In the genomic region with DNA sequence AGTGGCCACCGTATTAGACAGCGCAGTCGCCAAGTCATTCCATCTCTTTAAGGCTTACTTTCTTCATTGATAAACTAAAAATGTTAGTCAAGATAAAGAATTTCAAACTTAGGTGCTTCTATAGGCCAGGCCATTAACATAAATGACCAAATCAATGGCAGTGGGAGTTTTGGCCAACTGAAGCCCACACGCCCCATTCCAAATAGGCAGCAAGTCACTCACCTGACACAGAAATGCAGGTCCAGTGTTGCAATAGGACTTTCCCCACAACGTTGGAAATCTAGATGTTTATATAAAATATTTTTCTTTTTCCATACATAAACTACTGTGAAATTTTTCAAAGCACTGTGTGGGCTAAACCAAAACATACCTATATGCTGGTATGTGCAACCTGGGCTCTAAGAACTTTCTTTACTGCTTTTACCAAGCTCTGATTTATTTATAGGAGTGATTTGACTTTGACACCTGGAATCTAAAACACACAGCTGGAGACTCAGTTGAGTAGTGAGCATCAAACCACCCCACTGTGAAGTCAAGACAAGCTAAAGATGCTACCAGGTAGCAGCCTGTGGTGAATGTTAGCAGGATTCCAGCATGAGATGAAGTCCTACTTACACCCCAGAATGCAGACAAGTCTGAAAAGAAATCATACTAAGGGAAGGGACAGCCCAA, we compare ENCODE assay signal across 20 cellular contexts.
"Had no signal": no experiment of that assay in that cellular context is flagged by ENCODE, and none has a peak within 500 bp of the region (broad histone marks: within the 10 kb centered on the region; RNA-seq: fewer than 3 reads in every experiment).

No MANE protein-coding gene starts in this region.

- H3K9me3 ChIP-seq: neutrophil, tibial artery, uterus had no signal

- DNase-seq: activated CD4-positive, alpha-beta T cell treated with anti-CD3 and anti-CD28 coated beads, Interleukin-2, amount 50 U/mL, for 4 hours; activated naive CD4-positive, alpha-beta T cell; activated T-cell treated with anti-CD3 and anti-CD28 coated beads for 4 hours; anterior cingulate cortex; brain microvascular endothelial cell; cerebellar nuclear complex; effector memory CD4-positive, alpha-beta T cell; glutamatergic neuron; kidney glomerular epithelial cell; naive thymus-derived CD8-positive, alpha-beta T cell; stimulated activated CD4-positive, alpha-beta T cell treated with anti-CD3 and anti-CD28 coated beads, Interleukin-4, amount 100 ng/mL, for 24 hours; stimulated activated naive CD4-positive, alpha-beta T cell; T-helper 9 cell; tibial artery; uterus had no signal

- H3K36me3 ChIP-seq: brain microvascular endothelial cell, neutrophil, tibial artery, uterus had no signal

- H3K4me3 ChIP-seq: skin epidermis, tibial artery, uterus had no signal

- H3K27ac ChIP-seq: brain microvascular endothelial cell, foreskin keratinocyte, neutrophil, skin epidermis, tibial artery, uterus had no signal

- H3K27ac Mint-ChIP-seq: dendritic cell treated with granulocyte-macrophage colony-stimulating factor and Interleukin-4, amounts not matched to agents 40 ng/mL and 50 ng/mL, for 4 days; naive thymus-derived CD8-positive, alpha-beta T cell had no signal

- H3K4me3 Mint-ChIP-seq: dendritic cell treated with granulocyte-macrophage colony-stimulating factor and Interleukin-4, amounts not matched to agents 40 ng/mL and 50 ng/mL, for 4 days; naive thymus-derived CD8-positive, alpha-beta T cell had no signal

- H3K9me3 Mint-ChIP-seq: dendritic cell treated with granulocyte-macrophage colony-stimulating factor and Interleukin-4, amounts not matched to agents 40 ng/mL and 50 ng/mL, for 4 days; naive thymus-derived CD8-positive, alpha-beta T cell had no signal

- H3K27me3 Mint-ChIP-seq: dendritic cell treated with granulocyte-macrophage colony-stimulating factor and Interleukin-4, amounts not matched to agents 40 ng/mL and 50 ng/mL, for 4 days had no signal

- H3K4me1 ChIP-seq: uterus had no signal

- H3K36me3 Mint-ChIP-seq: naive thymus-derived CD8-positive, alpha-beta T cell had no signal

- ATAC-seq: activated CD4-positive, CD25-positive, alpha-beta regulatory T cell treated with anti-CD3 and anti-CD28 coated beads, Interleukin-2, amount 50 U/mL, for 24 hours; naive thymus-derived CD8-positive, alpha-beta T cell had no signal

- H3K27me3 ChIP-seq: brain microvascular endothelial cell, foreskin keratinocyte, neutrophil, tibial artery, uterus had no signal
